In genomic region chr13:87677334-87678234, GRCh38 we compare ENCODE assay signal across 9 cellular contexts. TPM values are rescaled to one million over a fixed set of nuclear protein-coding genes. Genes with fewer than 3 reads are reported as not detected.
DNase-seq lines count a peak whose midpoint lies in the region; FAIRE-seq and TF ChIP-seq lines count a peak whose summit lies in the region.
"Had no signal": no experiment of that assay in that cellular context is flagged by ENCODE, and none has a peak within 500 bp of the region (broad histone marks: within the 10 kb centered on the region; RNA-seq: fewer than 3 reads in every experiment).

No MANE protein-coding gene starts in this region.

- H3K27ac ChIP-seq in astrocyte (ENCODE audit: low read depth, low read length), result no peak overlapping the region
- H3K27ac ChIP-seq in stomach smooth muscle (ENCODE audit: low read length), result no peak overlapping the region
- no peak overlapping the region for H3K27ac ChIP-seq in small intestine (ENCODE audit: low read depth in 1 of 2, low read length in 1 of 2)
- H3K27ac ChIP-seq in SJCRH30, result no peak overlapping the region
- H3K27ac ChIP-seq in RWPE1, result no peak overlapping the region

- peak overlapping the region; percentile 78 for H2AFZ ChIP-seq in astrocyte (ENCODE audit: low read depth, low read length)

- H3K9me3 Mint-ChIP-seq in astrocyte (ENCODE audit: unreplicated experiment), result peaks cover 7% of the 10 kb centered on the region

- H3K4me2 ChIP-seq in astrocyte (ENCODE audit: low read length), result peak overlapping the region; percentile 93

- peak overlapping the region; percentile 60 for H3K4me3 ChIP-seq in astrocyte (ENCODE audit: insufficient read depth, low read depth, low read length)
- H3K4me3 ChIP-seq in stomach smooth muscle (ENCODE audit: low read length in 2 of 2), result peak overlapping the region; percentile 71 to 73
- peak overlapping the region in 1 of 2 donors; percentile 14 for H3K4me3 ChIP-seq in small intestine (ENCODE audit: low read depth in 1 of 2, low read length in 2 of 2)
- H3K4me3 ChIP-seq in SJCRH30, result no peak overlapping the region

- H3K79me2 ChIP-seq in astrocyte (ENCODE audit: insufficient read depth, low read length), result no peaks in the 10 kb centered on the region

- peaks cover 42% of the 10 kb centered on the region for H3K27me3 Mint-ChIP-seq in astrocyte (ENCODE audit: low read depth, unreplicated experiment)

- no peak overlapping the region for H3K27ac Mint-ChIP-seq in astrocyte (ENCODE audit: unreplicated experiment)
- H3K27ac Mint-ChIP-seq: activated naive CD4-positive, alpha-beta T cell treated with anti-CD3 and anti-CD28 coated beads, Interleukin-2, amount 50 U/mL, for 72 hours had no signal

- 3 to 6% (median 4%) methylated on average over 67 to 72 of the region's 72 CpGs for WGBS in small intestine, 3 donors

- H3K4me1 ChIP-seq in astrocyte (ENCODE audit: insufficient read depth, low read length) (peaks cover 20% of the 10 kb centered on the region), stomach smooth muscle (ENCODE audit: control insufficient read depth, insufficient read depth, low read length) (peaks cover 17% of the 10 kb centered on the region), small intestine (ENCODE audit: control insufficient read depth in 2 of 2, insufficient read depth in 1 of 2, low read depth in 1 of 2, low read length in 1 of 2) (no peaks in the 10 kb centered on the region), SJCRH30 (no peaks in the 10 kb centered on the region; the same call in 1 of the 2 replicates)

- H3K9ac ChIP-seq in astrocyte (ENCODE audit: low read length) (peak overlapping the region; percentile 4), stomach smooth muscle (ENCODE audit: low read length in 2 of 2) (no peak overlapping the region)

- TF ChIP-seq CTCF in astrocyte (IDR thresholded peaks at IDR 0.05; ENCODE audit: insufficient read depth, low read depth, low read length) (no peak), RWPE1 (conservative IDR thresholded peaks at IDR 0.05; ENCODE audit: low read depth) (no peak)

- CTCF ChIA-PET in RWPE1 (lab: Yijun Ruan, JAX), result interaction anchor here (0.6 kb wide), 1 partner anchor 545 kb away, joined by 3 read pairs; no protein-coding TSS in a partner anchor

- DNase-seq in D341Med (ENCODE audit: low spot score), result peak; percentile 51
- DNase-seq in NCI-H1417 treated with DMSO at 0.1 percent for 48 hours (lab: John Stamatoyannopoulos, UW), result peak; percentile 36
- DNase-seq in astrocyte (ENCODE audit: low read depth), result no peak
- DNase-seq in kidney tubule cell (ENCODE audit: low spot score), result peak; percentile 11
- DNase-seq in small intestine, result no peak
- DNase-seq in SJCRH30, result no peak
- DNase-seq in RWPE1 (ENCODE audit: low spot score), result no peak

- H3K36me3 Mint-ChIP-seq in astrocyte (ENCODE audit: low read depth, unreplicated experiment), result peaks cover 15% of the 10 kb centered on the region

- H3K27me3 ChIP-seq in astrocyte (ENCODE audit: insufficient read depth, low read length) (peaks cover 40% of the 10 kb centered on the region), stomach smooth muscle (ENCODE audit: control insufficient read depth in 1 of 2, insufficient read depth in 2 of 2, low read length in 2 of 2) (peaks cover 32 to 39% of the 10 kb centered on the region in 2 donors), small intestine (ENCODE audit: control insufficient read depth in 2 of 2, insufficient read depth in 2 of 2, low read length in 2 of 2) (peaks cover 0 to 43% of the 10 kb centered on the region in 2 donors), SJCRH30 (no peaks in the 10 kb centered on the region)

- H3K36me3 ChIP-seq in astrocyte (ENCODE audit: insufficient read depth, low read length) (no peaks in the 10 kb centered on the region), stomach smooth muscle (ENCODE audit: control insufficient read depth in 2 of 2, insufficient read depth in 2 of 2, low read length in 2 of 2) (peaks cover 0 to 2% of the 10 kb centered on the region in 2 donors), small intestine (ENCODE audit: control insufficient read depth in 2 of 2, insufficient read depth in 2 of 2, low read length in 2 of 2) (no peaks in the 10 kb centered on the region), SJCRH30 (peaks cover 9% of the 10 kb centered on the region)

- POLR2A ChIA-PET in RWPE1 (lab: Yijun Ruan, JAX; ENCODE audit: low non-redundant PET), result no interaction called here

- H3K9me3 ChIP-seq in astrocyte (ENCODE audit: insufficient read depth, low read depth, low read length) (no peaks in the 10 kb centered on the region), stomach smooth muscle (ENCODE audit: control insufficient read depth in 2 of 2, low read length in 2 of 2) (no peaks in the 10 kb centered on the region), small intestine (ENCODE audit: control insufficient read depth, low read depth) (no peaks in the 10 kb centered on the region), SJCRH30 (replicated peaks) (no peaks in the 10 kb centered on the region)

- H3K4me1 Mint-ChIP-seq in astrocyte (ENCODE audit: low read depth, unreplicated experiment), result peaks cover 3% of the 10 kb centered on the region

- no peaks in the 10 kb centered on the region for H4K20me1 ChIP-seq in astrocyte (ENCODE audit: insufficient read depth, low read length)

- FAIRE-seq in astrocyte (lab: Jason Lieb, UNC) (no peak), small intestine (lab: Jason Lieb, UNC) (no peak)

- peak overlapping the region; percentile 81 for H3K4me3 Mint-ChIP-seq in astrocyte (ENCODE audit: unreplicated experiment)

RNA-seq across cellular contexts. Expression of gene SLITRK5, which starts 6.4 kb away (rescaled TPM):
- 2.0 and 2.1 TPM in 2 replicates for total RNA-seq in astrocyte
- polyA plus RNA-seq in small intestine, result under 1 TPM in 1 of 3 donors, not detected in 2; 0.04 TPM
- total RNA-seq in SJCRH30 (2014; rRNA removed; shearing (Covaris generic)), result 2.8 and 3.3 TPM in 2 replicates
- total RNA-seq: activated naive CD4-positive, alpha-beta T cell treated with anti-CD3 and anti-CD28 coated beads, Interleukin-2, amount 50 U/mL, for 72 hours had no signal

Comparison
In these comparisons a context has a peak if more than half of its experiments do, and no peak if none do; other contexts are left out.
1. DNase-seq: peak in D341Med (single experiment), NCI-H1417 treated with DMSO at 0.1 percent for 48 hours (single experiment) and kidney tubule cell (single experiment); none in astrocyte (single experiment), small intestine (single experiment), SJCRH30 (0 of 2) and RWPE1 (single experiment).